ENCODE assay signal across 8 cellular contexts in genomic region chr19:40716031-40716654, GRCh38. TPM values are rescaled to one million over a fixed set of nuclear protein-coding genes. Genes with fewer than 3 reads are reported as not detected.
DNase-seq lines count a peak whose midpoint lies in the region; ATAC-seq and TF ChIP-seq lines count a peak whose summit lies in the region.

No MANE protein-coding gene starts in this region.

- peaks cover 8 to 11% of the 10 kb centered on the region in 2 donors for H3K36me3 Mint-ChIP-seq in activated T-cell treated with anti-CD3 and anti-CD28 coated beads, Interleukin-2, amount 50 U/mL, for 72 hours (ENCODE audit: insufficient read depth in 2 of 2)

- peak overlapping the region; percentile 96 for H3K27ac ChIP-seq in psoas muscle
- peak overlapping the region; percentile 98 to 99 for H3K27ac ChIP-seq in uterus

- H3K4me3 Mint-ChIP-seq in activated T-cell treated with anti-CD3 and anti-CD28 coated beads, Interleukin-2, amount 50 U/mL, for 72 hours: peak overlapping the region; percentile 84 to 90

- WGBS in psoas muscle, 3 donors: 3 to 8% (median 5%) methylated on average over 12 of the region's 12 CpGs

- H3K36me3 ChIP-seq in psoas muscle (ENCODE audit: insufficient read depth in 1 of 2, low read depth in 1 of 2) (peaks cover 0 to 23% of the 10 kb centered on the region in 2 donors), uterus (no peaks in the 10 kb centered on the region)

- peaks cover 67% of the 10 kb centered on the region for H3K4me1 Mint-ChIP-seq in activated T-cell treated with anti-CD3 and anti-CD28 coated beads, Interleukin-2, amount 50 U/mL, for 72 hours (ENCODE audit: low read depth)

- H3K4me1 ChIP-seq in psoas muscle: peaks cover 35% of the 10 kb centered on the region
- peaks cover 0 to 4% of the 10 kb centered on the region in 2 donors for H3K4me1 ChIP-seq in uterus

- no peak for TF ChIP-seq POLR2A in uterus (IDR thresholded peaks at IDR 0.05)

- peak overlapping the region; percentile 88 for H3K27ac Mint-ChIP-seq in activated T-cell treated with anti-CD3 and anti-CD28 coated beads, Interleukin-2, amount 50 U/mL, for 72 hours

- no peak for TF ChIP-seq CTCF in foreskin fibroblast (IDR thresholded peaks at IDR 0.05; ENCODE audit: low read depth, low read length)
- TF ChIP-seq CTCF in psoas muscle (IDR thresholded peaks at IDR 0.05): no peak
- TF ChIP-seq CTCF in uterus (IDR thresholded peaks at IDR 0.05): no peak

- intact Hi-C loops in psoas muscle (cut with DNase I) (loop anchor here in 1 of 2 donors (5.0 kb wide), 2 partner anchors 36 to 91 kb away; partner anchors contain the start of genes ACTMAP and SNRPA), uterus (cut with DNase I; ENCODE audit: low total_unique reads) (no loop called here)

- DNase-seq in Daoy (ENCODE audit: low read depth) (peak; percentile 97), NCI-H2171 treated with DMSO at 0.1 percent for 48 hours (lab: John Stamatoyannopoulos, UW) (peak; percentile 83), foreskin fibroblast (peak; percentile 90 to 94), psoas muscle (peak in 1 of 2 donors; percentile 40), uterus (peak in 1 of 2 donors; percentile 89)
- peak; percentile 81 to 86 for DNase-seq in activated T-cell treated with anti-CD3 and anti-CD28 coated beads, Interleukin-2, amount 50 U/mL, for 72 hours

- no peaks in the 10 kb centered on the region for H3K27me3 Mint-ChIP-seq in activated T-cell treated with anti-CD3 and anti-CD28 coated beads, Interleukin-2, amount 50 U/mL, for 72 hours (ENCODE audit: low read depth)

- H3K9me3 Mint-ChIP-seq in activated T-cell treated with anti-CD3 and anti-CD28 coated beads, Interleukin-2, amount 50 U/mL, for 72 hours: no peaks in the 10 kb centered on the region

- no peaks in the 10 kb centered on the region for H3K27me3 ChIP-seq in psoas muscle (ENCODE audit: insufficient read depth in 3 of 3, low read length in 2 of 3)
- H3K27me3 ChIP-seq in uterus: no peaks in the 10 kb centered on the region

- no peaks in the 10 kb centered on the region for H3K9me3 ChIP-seq in psoas muscle
- no peaks in the 10 kb centered on the region for H3K9me3 ChIP-seq in uterus

- ATAC-seq in activated T-cell treated with anti-CD3 and anti-CD28 coated beads, Interleukin-2, amount 50 U/mL, for 72 hours (replicated peaks in 1 of 2): peak; percentile 43 to 52
- ATAC-seq in psoas muscle (no peak), GM19023 (IDR thresholded peaks at IDR 0.05; ENCODE audit: unreplicated experiment) (no peak), GM19397 (IDR thresholded peaks at IDR 0.05; ENCODE audit: unreplicated experiment) (no peak)

- peak overlapping the region; percentile 70 to 96 for H3K4me3 ChIP-seq in foreskin fibroblast (ENCODE audit: low read depth in 1 of 2, low read length in 2 of 2)
- H3K4me3 ChIP-seq in psoas muscle: peak overlapping the region; percentile 76
- H3K4me3 ChIP-seq in uterus: peak overlapping the region; percentile 68 to 71

RNA-seq across cellular contexts. Expression of gene COQ8B, which starts 0.5 kb away (rescaled TPM):
- total RNA-seq in Daoy (2014; rRNA removed; shearing (Covaris generic)): 20.0 and 31.0 TPM in 2 replicates
- total RNA-seq in activated T-cell treated with anti-CD3 and anti-CD28 coated beads, Interleukin-2, amount 50 U/mL, for 72 hours: 10 to 100 TPM; 45.4 to 58.6 TPM
- total RNA-seq in psoas muscle (10 to 100 TPM in 3 of 4 donors, 1 to 10 TPM in 1; 6.8 to 16.2 (median 13.7) TPM), uterus (10 to 100 TPM in 3 of 4 donors, 1 to 10 TPM in 1; 9.7 to 51.8 (median 35.6) TPM)
- 10 to 100 TPM; 13.2 to 43.1 (median 16.1) TPM for polyA plus RNA-seq in psoas muscle

RNA-seq across cellular contexts. Expression of gene ITPKC, which starts 0.8 kb away (rescaled TPM):
- total RNA-seq in Daoy (2014; rRNA removed; shearing (Covaris generic)): 4.9 and 5.3 TPM in 2 replicates
- total RNA-seq in activated T-cell treated with anti-CD3 and anti-CD28 coated beads, Interleukin-2, amount 50 U/mL, for 72 hours: 10 to 100 TPM; 14.4 to 15.1 TPM
- 10 to 100 TPM in 3 of 4 donors, 1 to 10 TPM in 1; 6.9 to 16.7 (median 14.2) TPM for total RNA-seq in psoas muscle
- 10 to 100 TPM; 10.2 to 19.2 (median 16.6) TPM for polyA plus RNA-seq in psoas muscle
- total RNA-seq in uterus: 10 to 100 TPM; 14.4 to 41.5 (median 22.8) TPM

RNA-seq across cellular contexts. Expression of gene NUMBL, which starts 25.7 kb away (rescaled TPM):
- total RNA-seq in Daoy (2014; rRNA removed; shearing (Covaris generic)): 16.4 and 22.7 TPM in 2 replicates
- total RNA-seq in activated T-cell treated with anti-CD3 and anti-CD28 coated beads, Interleukin-2, amount 50 U/mL, for 72 hours: 10 to 100 TPM; 16.1 to 18.6 TPM
- total RNA-seq in psoas muscle: 10 to 100 TPM; 12.0 to 13.3 (median 12.9) TPM
- 1 to 10 TPM; 3.3 to 5.5 (median 4.1) TPM for polyA plus RNA-seq in psoas muscle
- total RNA-seq in uterus: 10 to 100 TPM; 18.8 to 90.5 (median 44.3) TPM

RNA-seq across cellular contexts. Expression of gene ACTMAP, which starts 34.1 kb away (rescaled TPM):
- 0.51 TPM in 1 of 2 replicates, not detected in the other for total RNA-seq in Daoy (2014; rRNA removed; shearing (Covaris generic))
- 10 to 100 TPM; 32.8 to 45.1 TPM for total RNA-seq in activated T-cell treated with anti-CD3 and anti-CD28 coated beads, Interleukin-2, amount 50 U/mL, for 72 hours
- 10 to 100 TPM in 2 of 4 donors, 1 to 10 TPM in 2; 6.7 to 13.3 (median 9.6) TPM for total RNA-seq in psoas muscle
- 1 to 10 TPM; 5.1 to 8.9 (median 6.6) TPM for polyA plus RNA-seq in psoas muscle
- total RNA-seq in uterus: 1 to 10 TPM in 1 of 4 donors, under 1 TPM in 1, not detected in 2; 0.48 to 6.1 TPM

RNA-seq across cellular contexts. Expression of gene SNRPA, which starts 34.9 kb away (rescaled TPM):
- total RNA-seq in Daoy (2014; rRNA removed; shearing (Covaris generic)): 64.1 and 71.0 TPM in 2 replicates
- total RNA-seq in activated T-cell treated with anti-CD3 and anti-CD28 coated beads, Interleukin-2, amount 50 U/mL, for 72 hours: 100 to 1,000 TPM; 201 to 290 TPM
- 10 to 100 TPM; 27.5 to 43.6 (median 33.5) TPM for total RNA-seq in psoas muscle
- polyA plus RNA-seq in psoas muscle: 10 to 100 TPM; 21.5 to 34.2 (median 22.5) TPM
- 10 to 100 TPM; 12.8 to 70.2 (median 19.0) TPM for total RNA-seq in uterus

Comparison
In these comparisons a context has a peak if more than half of its experiments do, and no peak if none do; other contexts are left out.
1. ATAC-seq: peak in activated T-cell treated with anti-CD3 and anti-CD28 coated beads, Interleukin-2, amount 50 U/mL, for 72 hours (2 of 2); none in psoas muscle (0 of 4), GM19023 (single experiment) and GM19397 (single experiment).
2. Peak in every context shown above with its lines, with median percentiles within 50 percentile points of each other: H3K4me3 ChIP-seq.